In the genomic region with DNA sequence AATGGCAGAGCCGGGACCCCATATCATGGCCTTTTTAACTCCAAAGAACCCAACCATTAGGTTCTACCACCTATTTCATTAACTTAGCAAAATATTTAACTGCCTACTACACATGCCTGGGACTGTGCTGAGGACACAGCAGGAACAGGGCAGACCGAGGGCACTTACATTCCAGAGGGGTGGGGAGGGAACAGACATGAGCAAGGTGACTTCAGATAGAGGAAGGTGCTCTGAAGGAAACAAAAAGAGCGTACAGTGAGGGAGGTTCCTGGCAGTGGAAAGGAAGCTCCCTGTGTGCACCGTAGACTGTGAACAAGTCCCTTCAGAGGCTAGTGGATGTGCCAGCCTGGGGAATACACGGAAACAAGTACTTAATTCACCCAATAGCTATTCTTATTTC, we compare ENCODE assay signal across 16 cellular contexts.
A peak's percentile ranks its signal among the peaks of the same experiment; 100 is the strongest.
DNase-seq lines count a peak whose midpoint lies in the region; ATAC-seq and TF ChIP-seq lines count a peak whose summit lies in the region.
"Had no signal": no experiment of that assay in that cellular context is flagged by ENCODE, and none has a peak within 500 bp of the region (broad histone marks: within the 10 kb centered on the region; RNA-seq: fewer than 3 reads in every experiment).

No MANE protein-coding gene starts in this region.

- H3K9me3 Mint-ChIP-seq in neural crest cell = no peaks in the 10 kb centered on the region
- H3K9me3 Mint-ChIP-seq: CD8-positive, alpha-beta T cell had no signal

- H3K27ac ChIP-seq in SK-N-MC = peak overlapping the region; percentile 54; the same call in 1 of the 2 replicates
- H3K27ac ChIP-seq: BLaER1 treated with 17β-estradiol and CSF1 and Interleukin-3, amounts not matched to agents 10 nM and 100 nM; Peyer's patch had no signal

- H3K9me3 ChIP-seq in SK-N-MC (ENCODE audit: low read depth, low read length) = no peaks in the 10 kb centered on the region
- H3K9me3 ChIP-seq: BLaER1 treated with 17β-estradiol and CSF1 and Interleukin-3, amounts not matched to agents 10 nM and 100 nM; HAP-1; Peyer's patch had no signal

- H3K36me3 ChIP-seq in SK-N-MC (ENCODE audit: insufficient read depth, low read length) = no peaks in the 10 kb centered on the region
- H3K36me3 ChIP-seq: BLaER1 treated with 17β-estradiol and CSF1 and Interleukin-3, amounts not matched to agents 10 nM and 100 nM; HAP-1; Peyer's patch had no signal

- no peak overlapping the region for H3K9ac ChIP-seq in SK-N-MC (ENCODE audit: insufficient read length)
- H3K9ac ChIP-seq: BLaER1 treated with 17β-estradiol and CSF1 and Interleukin-3, amounts not matched to agents 10 nM and 100 nM had no signal

- H3K4me3 ChIP-seq in SK-N-MC = no peak overlapping the region
- H3K4me3 ChIP-seq: BLaER1 treated with 17β-estradiol and CSF1 and Interleukin-3, amounts not matched to agents 10 nM and 100 nM; HAP-1; K562; Peyer's patch had no signal

- no peak overlapping the region for H3K4me3 Mint-ChIP-seq in neural crest cell
- H3K4me3 Mint-ChIP-seq: CD8-positive, alpha-beta T cell had no signal

- no peaks in the 10 kb centered on the region for H3K36me3 Mint-ChIP-seq in neural crest cell (ENCODE audit: low read depth)
- H3K36me3 Mint-ChIP-seq: CD8-positive, alpha-beta T cell had no signal

- TF ChIP-seq CTCF in neural crest cell (conservative IDR thresholded peaks at IDR 0.05) (no peak), GM13976 (IDR thresholded peaks at IDR 0.05; ENCODE audit: borderline replicate concordance, control extremely low read depth, extremely low read depth, insufficient read depth, missing control alignments) (no peak)

- no peak for ATAC-seq in HG03095 (IDR thresholded peaks at IDR 0.05; ENCODE audit: unreplicated experiment)
- ATAC-seq: CD8-positive, alpha-beta T cell; K562 had no signal

- in situ Hi-C loops in GM13976 (cut with MboI; ENCODE audit: low sequenced_read_pairs, unreplicated experiment) = loop anchor here (10.0 kb wide), 1 partner anchor 167 kb away; the partner anchor contains the start of gene ABTB2

- peaks cover 65% of the 10 kb centered on the region for H3K4me1 Mint-ChIP-seq in neural crest cell

- DNase-seq in ELF-1 (ENCODE audit: low read depth, low spot score) = peak; percentile 18
- no peak for DNase-seq in SK-N-MC (ENCODE audit: low read depth, low spot score)
- DNase-seq in iPS-NIHi7 (ENCODE audit: extremely low spot score) = peak; percentile 35
- DNase-seq in neural crest cell (ENCODE audit: low read depth, low spot score) = no peak
- DNase-seq in GM13976 (ENCODE audit: low spot score) = no peak
- DNase-seq in NCI-H187 (lab: John Stamatoyannopoulos, UW) = no peak
- DNase-seq: CD8-positive, alpha-beta T cell; DMS53; NCI-H1092 treated with DMSO at 0.1 percent for 48 hours; NCI-H2081 treated with DMSO at 0.1 percent for 48 hours; NK-92 treated with Interleukin-12 subunit alpha and Interleukin-12 subunit beta, amount 100 ng/mL, for 24 hours; Peyer's patch had no signal

- no peaks in the 10 kb centered on the region for H3K27me3 Mint-ChIP-seq in neural crest cell (ENCODE audit: low read depth)

- H3K27ac Mint-ChIP-seq in neural crest cell (ENCODE audit: unreplicated experiment) = peak overlapping the region; percentile 1
- H3K27ac Mint-ChIP-seq: CD8-positive, alpha-beta T cell had no signal

Comparison
In these comparisons a context has a peak if more than half of its experiments do, and no peak if none do; other contexts are left out.
1. DNase-seq: peak in ELF-1 (single experiment) and iPS-NIHi7 (single experiment); none in SK-N-MC (single experiment), neural crest cell (single experiment), GM13976 (single experiment) and NCI-H187 (0 of 2).